ENCODE assay signal across 8 cellular contexts in genomic region chr1:15835741-15836510, GRCh38. TPM values are rescaled to one million over a fixed set of nuclear protein-coding genes. Genes with fewer than 3 reads are reported as not detected.
DNase-seq lines count a peak whose midpoint lies in the region; ATAC-seq and TF ChIP-seq lines count a peak whose summit lies in the region.

No MANE protein-coding gene starts in this region.

- peaks cover 5 to 35% (median 24%) of the 10 kb centered on the region in 7 donors for H3K4me1 Mint-ChIP-seq in naive thymus-derived CD4-positive, alpha-beta T cell
- peaks cover 7% of the 10 kb centered on the region for H3K4me1 Mint-ChIP-seq in stimulated activated effector memory CD8-positive, alpha-beta T cell treated with anti-CD3 and anti-CD28 coated beads, Interleukin-12 subunit alpha, Interleukin-12 subunit beta, amount 100 ng/mL, for 72 hours

- CTCF ChIA-PET in RWPE1 (lab: Yijun Ruan, JAX) = interaction anchor here (0.6 to 1.3 kb wide), 2 partner anchors 12 to 27 kb away, joined by 3 to 6 read pairs; partner anchors contain the start of gene SPEN
- CTCF ChIA-PET in naive thymus-derived CD4-positive, alpha-beta T cell (lab: Charles Lee) = no interaction called here

- H3K27ac ChIP-seq in DOHH2 (ENCODE audit: low read depth, low read length) = peak overlapping the region; percentile 89
- H3K27ac ChIP-seq in RWPE1 = peak overlapping the region; percentile 100
- peak overlapping the region; percentile 98 for H3K27ac ChIP-seq in naive thymus-derived CD4-positive, alpha-beta T cell (ENCODE audit: low read depth, low read length)

- H3K9me2 ChIP-seq in DOHH2 (replicated peaks; ENCODE audit: control insufficient read depth, low read length) (no peaks in the 10 kb centered on the region), Loucy (replicated peaks; ENCODE audit: low read depth, low read length) (no peaks in the 10 kb centered on the region)

- no peaks in the 10 kb centered on the region for H4K20me1 ChIP-seq in DOHH2 (ENCODE audit: control insufficient read depth, insufficient read depth, low read depth, low read length)
- peaks cover 3% of the 10 kb centered on the region for H4K20me1 ChIP-seq in Loucy (ENCODE audit: insufficient read depth, low read length, poor library complexity, severe bottlenecking)

- H3K9ac ChIP-seq in Loucy (ENCODE audit: low read depth, low read length, poor library complexity, severe bottlenecking) = peak overlapping the region; percentile 100

- TF ChIP-seq CTCF in DOHH2 (IDR thresholded peaks at IDR 0.05; ENCODE audit: low read depth, low read length, poor library complexity, severe bottlenecking) (no peak), Loucy (conservative IDR thresholded peaks at IDR 0.05; ENCODE audit: low read length) (no peak), RWPE1 (conservative IDR thresholded peaks at IDR 0.05; ENCODE audit: low read depth) (no peak), fibroblast of mammary gland (conservative IDR thresholded peaks at IDR 0.05; ENCODE audit: control insufficient read depth, insufficient read depth, low read depth, low read length) (no peak)

- H3K27ac Mint-ChIP-seq in naive thymus-derived CD4-positive, alpha-beta T cell = peak overlapping the region; percentile 98 to 100 (median 99)
- peak overlapping the region; percentile 97 for H3K27ac Mint-ChIP-seq in stimulated activated effector memory CD8-positive, alpha-beta T cell treated with anti-CD3 and anti-CD28 coated beads, Interleukin-12 subunit alpha, Interleukin-12 subunit beta, amount 100 ng/mL, for 72 hours

- H3K4me2 ChIP-seq in DOHH2 (ENCODE audit: low read length) (peak overlapping the region; percentile 90), Loucy (ENCODE audit: low read depth, low read length, poor library complexity, severe bottlenecking) (peak overlapping the region; percentile 76)

- POLR2A ChIA-PET in RWPE1 (lab: Yijun Ruan, JAX; ENCODE audit: low non-redundant PET) = interaction anchor here (0.6 to 0.7 kb wide), 3 partner anchors 80 to 376 kb away, joined by 3 to 4 read pairs (median 3); partner anchors contain the start of gene ARHGEF19
- POLR2A ChIA-PET in naive thymus-derived CD4-positive, alpha-beta T cell (lab: Charles Lee) = interaction anchor here (0.6 to 4.5 kb wide), 5 partner anchors 9 to 81 kb away, joined by 3 to 133 read pairs (median 4); partner anchors contain the start of gene SPEN

- H3K36me3 Mint-ChIP-seq in naive thymus-derived CD4-positive, alpha-beta T cell = peaks cover 0 to 7% (median 5%) of the 10 kb centered on the region in 5 donors
- peaks cover 42% of the 10 kb centered on the region for H3K36me3 Mint-ChIP-seq in stimulated activated effector memory CD8-positive, alpha-beta T cell treated with anti-CD3 and anti-CD28 coated beads, Interleukin-12 subunit alpha, Interleukin-12 subunit beta, amount 100 ng/mL, for 72 hours

- H3K9me3 ChIP-seq in DOHH2 (ENCODE audit: control insufficient read depth, insufficient read depth, low read length) (no peaks in the 10 kb centered on the region), Loucy (ENCODE audit: insufficient read depth, low read depth, low read length) (no peaks in the 10 kb centered on the region)
- H3K9me3 ChIP-seq in naive thymus-derived CD4-positive, alpha-beta T cell (ENCODE audit: control insufficient read depth in 2 of 3, low read length in 3 of 3) = no peaks in the 10 kb centered on the region

- peak; percentile 96 for DNase-seq in GOT3 (lab: John Stamatoyannopoulos, UW)
- peak; percentile 91 for DNase-seq in RWPE1 (ENCODE audit: low spot score)
- peak; percentile 100 for DNase-seq in activated T-helper 9 cell treated with anti-CD3 and anti-CD28 coated beads, Interleukin-2, amount 50 U/mL, for 16 hours (ENCODE audit: low read depth)
- DNase-seq in fibroblast of mammary gland (ENCODE audit: low read depth) = peak; percentile 99
- peak; percentile 96 to 99 (median 98) for DNase-seq in naive thymus-derived CD4-positive, alpha-beta T cell
- DNase-seq in stimulated activated effector memory CD8-positive, alpha-beta T cell treated with anti-CD3 and anti-CD28 coated beads, Interleukin-12 subunit alpha, Interleukin-12 subunit beta, amount 100 ng/mL, for 72 hours (ENCODE audit: low spot score in 2 of 2) = peak; percentile 97 to 99

- H3K27me3 Mint-ChIP-seq in naive thymus-derived CD4-positive, alpha-beta T cell = peaks cover 0 to 3% (median 0%) of the 10 kb centered on the region in 5 donors

- H3F3A ChIP-seq in DOHH2 (ENCODE audit: control insufficient read depth, insufficient read depth) = peaks cover 30% of the 10 kb centered on the region
- H3F3A ChIP-seq in Loucy (ENCODE audit: low read depth) = peaks cover 14% of the 10 kb centered on the region; the same call in 1 of the 2 replicates

- H3K27me3 ChIP-seq in DOHH2 (ENCODE audit: control insufficient read depth, low read length) = no peaks in the 10 kb centered on the region
- H3K27me3 ChIP-seq in Loucy (ENCODE audit: insufficient read depth, low read length, poor library complexity, severe bottlenecking) = peaks cover 11% of the 10 kb centered on the region
- H3K27me3 ChIP-seq in naive thymus-derived CD4-positive, alpha-beta T cell (ENCODE audit: control insufficient read depth in 2 of 2, insufficient read depth in 2 of 2, low read length in 2 of 2) = no peaks in the 10 kb centered on the region

- H3K79me2 ChIP-seq in DOHH2 (ENCODE audit: control insufficient read depth, low read length) (peaks cover 48% of the 10 kb centered on the region), Loucy (ENCODE audit: insufficient read depth, low read length) (peaks cover 63% of the 10 kb centered on the region)

- H3K4me1 ChIP-seq in DOHH2 (ENCODE audit: control insufficient read depth, low read length) = peaks cover 55% of the 10 kb centered on the region
- peaks cover 27% of the 10 kb centered on the region for H3K4me1 ChIP-seq in Loucy (ENCODE audit: insufficient read depth, low read length, poor library complexity, severe bottlenecking)
- peaks cover 12 to 16% of the 10 kb centered on the region in 2 donors for H3K4me1 ChIP-seq in naive thymus-derived CD4-positive, alpha-beta T cell (ENCODE audit: control insufficient read depth in 2 of 2, insufficient read depth in 2 of 2, low read length in 2 of 2)

- peak overlapping the region; percentile 88 to 100 (median 96) for H3K4me3 Mint-ChIP-seq in naive thymus-derived CD4-positive, alpha-beta T cell
- peak overlapping the region; percentile 83 for H3K4me3 Mint-ChIP-seq in stimulated activated effector memory CD8-positive, alpha-beta T cell treated with anti-CD3 and anti-CD28 coated beads, Interleukin-12 subunit alpha, Interleukin-12 subunit beta, amount 100 ng/mL, for 72 hours

- H3K9me3 Mint-ChIP-seq in naive thymus-derived CD4-positive, alpha-beta T cell = peaks cover 0 to 6% (median 0%) of the 10 kb centered on the region in 11 donors
- no peaks in the 10 kb centered on the region for H3K9me3 Mint-ChIP-seq in stimulated activated effector memory CD8-positive, alpha-beta T cell treated with anti-CD3 and anti-CD28 coated beads, Interleukin-12 subunit alpha, Interleukin-12 subunit beta, amount 100 ng/mL, for 72 hours

- peak overlapping the region; percentile 87 for H2AFZ ChIP-seq in Loucy (ENCODE audit: low read length)

- ATAC-seq in naive thymus-derived CD4-positive, alpha-beta T cell = peak; percentile 77
- ATAC-seq in stimulated activated effector memory CD8-positive, alpha-beta T cell treated with anti-CD3 and anti-CD28 coated beads, Interleukin-12 subunit alpha, Interleukin-12 subunit beta, amount 100 ng/mL, for 72 hours = peak; percentile 58

- intact Hi-C loops in naive thymus-derived CD4-positive, alpha-beta T cell (cut with micrococcal nuclease) = loop anchor here (1.0 to 10.0 kb wide), 10 partner anchors 11 to 1069 kb away; partner anchors contain the start of genes DDI2 (in 2 of the 2), SPEN (in 2 of the 2), SZRD1 (in 2 of the 2) and CASP9 (in 1 of the 2)

- H3K4me3 ChIP-seq in DOHH2 (ENCODE audit: low read length) = peak overlapping the region; percentile 75
- peak overlapping the region; percentile 89 for H3K4me3 ChIP-seq in Loucy (ENCODE audit: low read length, poor library complexity, severe bottlenecking)
- H3K4me3 ChIP-seq in fibroblast of mammary gland (ENCODE audit: control insufficient read depth, low read depth, low read length) = peak overlapping the region; percentile 81
- H3K4me3 ChIP-seq in naive thymus-derived CD4-positive, alpha-beta T cell (ENCODE audit: low read length) = peak overlapping the region; percentile 100

- H3K36me3 ChIP-seq in DOHH2 (ENCODE audit: control insufficient read depth, low read length) (peaks cover 7% of the 10 kb centered on the region), Loucy (ENCODE audit: insufficient read depth, low read length) (no peaks in the 10 kb centered on the region)
- H3K36me3 ChIP-seq in naive thymus-derived CD4-positive, alpha-beta T cell (ENCODE audit: control insufficient read depth in 2 of 3, insufficient read depth in 3 of 3, low read length in 3 of 3) = peaks cover 0 to 7% (median 0%) of the 10 kb centered on the region in 3 experiments

RNA-seq across cellular contexts. Expression of gene SPEN, which starts 11.6 kb away (rescaled TPM):
- 10 to 100 TPM; 72.1 to 92.1 (median 82.9) TPM for total RNA-seq in naive thymus-derived CD4-positive, alpha-beta T cell
- 10 to 100 TPM; 10.1 to 46.7 TPM for polyA plus RNA-seq in naive thymus-derived CD4-positive, alpha-beta T cell

RNA-seq across cellular contexts. Expression of gene UQCRHL, which starts 28.5 kb away (rescaled TPM):
- total RNA-seq in naive thymus-derived CD4-positive, alpha-beta T cell = 1 to 10 TPM in 3 of 5 experiments, under 1 TPM in 2; 0.69 to 1.9 (median 1.4) TPM
- polyA plus RNA-seq in naive thymus-derived CD4-positive, alpha-beta T cell = 1 to 10 TPM in 1 of 2 donors, under 1 TPM in 1; 0.43 to 1.1 TPM

Comparison
In these comparisons a context has a peak if more than half of its experiments do, and no peak if none do; other contexts are left out.
1. Peak in every context shown above with its lines: DNase-seq, ATAC-seq, H3K4me3 ChIP-seq and H3K27ac ChIP-seq.